ENCODE assay signal across 1 cellular context in genomic region chr2:181554511-181554910, GRCh38.
TF ChIP-seq lines count a peak whose summit lies in the region.

No MANE protein-coding gene starts in this region.

TF ChIP-seq in GM23338, 12 proteins besides CTCF, POLR2A, EP300 and RAD21 (continued from another document):
- TF ChIP-seq STAT1 (IDR thresholded peaks at IDR 0.05; ENCODE audit: unreplicated experiment) (no peak), ZNF331 (CRISPR knock-in tag; IDR thresholded peaks at IDR 0.05; ENCODE audit: low read depth) (no peak), NANOG (IDR thresholded peaks at IDR 0.05; ENCODE audit: borderline replicate concordance) (no peak), EZH2phosphoT487 (IDR thresholded peaks at IDR 0.05; ENCODE audit: unreplicated experiment) (no peak), JUNB (IDR thresholded peaks at IDR 0.05; ENCODE audit: unreplicated experiment) (no peak)
